ENCODE assay signal across 17 cellular contexts in the genomic region with DNA sequence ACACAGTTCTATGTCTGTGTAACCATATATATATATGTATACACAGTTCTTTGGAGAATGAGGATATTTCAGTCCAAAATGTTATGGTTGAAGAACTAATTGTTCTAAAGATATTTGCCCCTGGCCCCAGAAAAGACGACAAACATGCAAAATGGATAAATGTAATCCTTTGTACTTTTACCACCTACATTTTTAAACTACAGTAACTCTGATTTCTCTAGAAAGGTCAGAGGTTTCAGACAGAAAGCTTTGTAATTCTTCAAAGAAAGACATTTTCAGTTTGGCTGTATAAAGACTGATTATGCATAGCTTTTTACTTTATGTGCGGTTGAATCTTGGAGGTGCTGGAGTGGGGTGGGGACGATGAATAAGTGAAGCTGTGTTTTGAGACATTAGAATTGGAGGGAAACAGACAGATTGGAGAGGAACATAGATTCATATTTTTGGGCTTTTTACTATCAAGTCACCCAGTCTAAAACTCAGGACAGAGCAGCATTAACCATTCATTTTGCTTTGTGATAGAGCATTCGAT. TPM values are rescaled to one million over a fixed set of nuclear protein-coding genes. Genes with fewer than 3 reads are reported as not detected.
DNase-seq lines count a peak whose midpoint lies in the region; ATAC-seq and TF ChIP-seq lines count a peak whose summit lies in the region.
"Had no signal": no experiment of that assay in that cellular context is flagged by ENCODE, and none has a peak within 500 bp of the region (broad histone marks: within the 10 kb centered on the region; RNA-seq: fewer than 3 reads in every experiment).

No MANE protein-coding gene starts in this region.

- intact Hi-C loops in A673 (cut with micrococcal nuclease; ENCODE audit: unreplicated experiment), result no loop called here

- no peaks in the 10 kb centered on the region for H3K36me3 Mint-ChIP-seq in activated CD4-positive, alpha-beta T cell treated with anti-CD3 and anti-CD28 coated beads, Interleukin-2, amount 10 ng/mL, durations not matched to agents 7 days and 5 days (ENCODE audit: low read depth)
- H3K36me3 Mint-ChIP-seq in activated T-helper 17 cell treated with anti-CD3 and anti-CD28 coated beads, Interleukin-2, amount 50 U/mL, for 72 hours (ENCODE audit: low read depth), result no peaks in the 10 kb centered on the region
- H3K36me3 Mint-ChIP-seq in mesothelial cell of epicardium, result peaks cover 2% of the 10 kb centered on the region

- H3K4me1 ChIP-seq in A673 (ENCODE audit: insufficient read depth, low read length, poor library complexity, severe bottlenecking), result peaks cover 66% of the 10 kb centered on the region
- H3K4me1 ChIP-seq: BLaER1 treated with 17β-estradiol and CSF1 and Interleukin-3, amounts not matched to agents 10 nM and 100 nM had no signal

- H3K27me3 ChIP-seq in A673 (replicated peaks; ENCODE audit: insufficient read depth, low read depth, low read length, poor library complexity), result no peaks in the 10 kb centered on the region

- CTCF ChIA-PET in activated CD4-positive, alpha-beta T cell treated with anti-CD3 and anti-CD28 coated beads, Interleukin-2, amount 10 ng/mL, durations not matched to agents 7 days and 5 days (lab: Charles Lee), result interaction anchor here (0.8 kb wide), 1 partner anchor 49 kb away, joined by 3 read pairs; no protein-coding TSS in a partner anchor
- CTCF ChIA-PET in A673 (lab: Charles Lee), result no interaction called here

- TF ChIP-seq CTCF in A673 (conservative IDR thresholded peaks at IDR 0.05; ENCODE audit: low read depth, low read length), result no peak
- no peak for TF ChIP-seq CTCF in mesothelial cell of epicardium (IDR thresholded peaks at IDR 0.05; ENCODE audit: unreplicated experiment)

- no peaks in the 10 kb centered on the region for H3K9me3 Mint-ChIP-seq in activated CD4-positive, alpha-beta T cell treated with anti-CD3 and anti-CD28 coated beads, Interleukin-2, amount 10 ng/mL, durations not matched to agents 7 days and 5 days
- H3K9me3 Mint-ChIP-seq in activated T-helper 17 cell treated with anti-CD3 and anti-CD28 coated beads, Interleukin-2, amount 50 U/mL, for 72 hours, result no peaks in the 10 kb centered on the region
- H3K9me3 Mint-ChIP-seq in mesothelial cell of epicardium, result no peaks in the 10 kb centered on the region
- H3K9me3 Mint-ChIP-seq: CD4-positive, alpha-beta T cell; GM23338 had no signal

- peak overlapping the region; percentile 5 for H3K27ac Mint-ChIP-seq in activated CD4-positive, alpha-beta T cell treated with anti-CD3 and anti-CD28 coated beads, Interleukin-2, amount 10 ng/mL, durations not matched to agents 7 days and 5 days
- no peak overlapping the region for H3K27ac Mint-ChIP-seq in activated T-helper 17 cell treated with anti-CD3 and anti-CD28 coated beads, Interleukin-2, amount 50 U/mL, for 72 hours
- H3K27ac Mint-ChIP-seq in mesothelial cell of epicardium, result peak overlapping the region; percentile 5
- H3K27ac Mint-ChIP-seq: CD4-positive, alpha-beta T cell; GM23338 had no signal

- peak; percentile 9 for ATAC-seq in activated T-helper 17 cell treated with anti-CD3 and anti-CD28 coated beads, Interleukin-2, amount 50 U/mL, for 72 hours (replicated peaks)
- no peak for ATAC-seq in HG02759 (IDR thresholded peaks at IDR 0.05; ENCODE audit: unreplicated experiment)
- ATAC-seq: GM23338 had no signal

- POLR2A ChIA-PET in activated CD4-positive, alpha-beta T cell treated with anti-CD3 and anti-CD28 coated beads, Interleukin-2, amount 10 ng/mL, durations not matched to agents 7 days and 5 days (lab: Charles Lee), result interaction anchor here (0.7 kb wide), 1 partner anchor 412 kb away, joined by 3 read pairs; no protein-coding TSS in a partner anchor
- POLR2A ChIA-PET in A673 (lab: Charles Lee; ENCODE audit: low non-redundant PET), result no interaction called here

- peak overlapping the region; percentile 16 for H3K27ac ChIP-seq in A673 (ENCODE audit: low read depth, low read length, poor library complexity, severe bottlenecking)
- H3K27ac ChIP-seq: BLaER1 treated with 17β-estradiol and CSF1 and Interleukin-3, amounts not matched to agents 10 nM and 100 nM had no signal

- H3K36me3 ChIP-seq in A673 (ENCODE audit: insufficient read depth, low read length, poor library complexity, severe bottlenecking), result no peaks in the 10 kb centered on the region
- H3K36me3 ChIP-seq: BLaER1 treated with 17β-estradiol and CSF1 and Interleukin-3, amounts not matched to agents 10 nM and 100 nM had no signal

- peaks cover 11% of the 10 kb centered on the region for H3K27me3 Mint-ChIP-seq in activated CD4-positive, alpha-beta T cell treated with anti-CD3 and anti-CD28 coated beads, Interleukin-2, amount 10 ng/mL, durations not matched to agents 7 days and 5 days
- peaks cover 3% of the 10 kb centered on the region for H3K27me3 Mint-ChIP-seq in activated T-helper 17 cell treated with anti-CD3 and anti-CD28 coated beads, Interleukin-2, amount 50 U/mL, for 72 hours
- no peaks in the 10 kb centered on the region for H3K27me3 Mint-ChIP-seq in mesothelial cell of epicardium (ENCODE audit: low read depth)
- H3K27me3 Mint-ChIP-seq: CD4-positive, alpha-beta T cell had no signal

- H3K4me3 Mint-ChIP-seq in activated CD4-positive, alpha-beta T cell treated with anti-CD3 and anti-CD28 coated beads, Interleukin-2, amount 10 ng/mL, durations not matched to agents 7 days and 5 days, result no peak overlapping the region
- H3K4me3 Mint-ChIP-seq in activated T-helper 17 cell treated with anti-CD3 and anti-CD28 coated beads, Interleukin-2, amount 50 U/mL, for 72 hours, result no peak overlapping the region
- no peak overlapping the region for H3K4me3 Mint-ChIP-seq in mesothelial cell of epicardium
- H3K4me3 Mint-ChIP-seq: CD4-positive, alpha-beta T cell; GM23338 had no signal

- BruUV-seq in A673 (replicated peaks; lab: Mats Ljungman, UMichigan), result no TSS peak

- H3K4me3 ChIP-seq in A673 (ENCODE audit: low read depth, low read length, poor library complexity, severe bottlenecking), result no peak overlapping the region
- H3K4me3 ChIP-seq: BLaER1 treated with 17β-estradiol and CSF1 and Interleukin-3, amounts not matched to agents 10 nM and 100 nM; GM23338 had no signal

- no peak for DNase-seq in activated CD4-positive, alpha-beta T cell treated with anti-CD3 and anti-CD28 coated beads, Interleukin-2, amount 10 ng/mL, durations not matched to agents 7 days and 5 days
- no peak for DNase-seq in activated CD4-positive, alpha-beta T cell treated with anti-CD3 and anti-CD28 coated beads for 4 hours
- DNase-seq in A673 (ENCODE audit: low spot score) (no peak), mesothelial cell of epicardium (ENCODE audit: low spot score in 2 of 2, unreplicated experiment in 2 of 2) (no peak)
- DNase-seq in activated CD8-positive, alpha-beta memory T cell treated with anti-CD3 and anti-CD28 coated beads, Interleukin-2, amount 50 U/mL, for 48 hours, result no peak
- DNase-seq: 8988T; ACHN; Calu3; CD4-positive, alpha-beta T cell; DMS153; DMS79 treated with DMSO at 0.1 percent for 48 hours; EL; H7 had no signal

- no peaks in the 10 kb centered on the region for H3K4me1 Mint-ChIP-seq in activated CD4-positive, alpha-beta T cell treated with anti-CD3 and anti-CD28 coated beads, Interleukin-2, amount 10 ng/mL, durations not matched to agents 7 days and 5 days
- H3K4me1 Mint-ChIP-seq in activated T-helper 17 cell treated with anti-CD3 and anti-CD28 coated beads, Interleukin-2, amount 50 U/mL, for 72 hours, result peaks cover 3% of the 10 kb centered on the region
- peaks cover 55% of the 10 kb centered on the region for H3K4me1 Mint-ChIP-seq in mesothelial cell of epicardium
- H3K4me1 Mint-ChIP-seq: GM23338 had no signal

- H3K9me3 ChIP-seq in A673 (ENCODE audit: low read depth, low read length, poor library complexity, severe bottlenecking), result no peaks in the 10 kb centered on the region
- H3K9me3 ChIP-seq: BLaER1 treated with 17β-estradiol and CSF1 and Interleukin-3, amounts not matched to agents 10 nM and 100 nM had no signal

RNA-seq across cellular contexts. Expression of a gene that starts 16.6 kb away (rescaled TPM):
- 1 to 10 TPM in 1 of 2 experiments, under 1 TPM in 1; 0.97 to 1.6 TPM for total RNA-seq in activated CD4-positive, alpha-beta T cell treated with anti-CD3 and anti-CD28 coated beads, Interleukin-2, amount 10 ng/mL, durations not matched to agents 7 days and 5 days
- 65.4 and 67.1 TPM in 2 replicates for total RNA-seq in A673 (2021)
- total RNA-seq in activated T-helper 17 cell treated with anti-CD3 and anti-CD28 coated beads, Interleukin-2, amount 50 U/mL, for 72 hours, result 1 to 10 TPM; 3.5 to 5.1 TPM
- total RNA-seq in mesothelial cell of epicardium, result 152 to 163 TPM (median 162 TPM) in 3 replicates

Comparison
In these comparisons a context has a peak if more than half of its experiments do, and no peak if none do; other contexts are left out.
1. RNA of a gene that starts 16.6 kb away (total RNA-seq): 152 to 163 TPM in mesothelial cell of epicardium and 65.4 to 67.1 TPM in A673; 3.5 to 5.1 TPM in activated T-helper 17 cell treated with anti-CD3 and anti-CD28 coated beads, Interleukin-2, amount 50 U/mL, for 72 hours and 0.97 to 1.6 TPM in activated CD4-positive, alpha-beta T cell treated with anti-CD3 and anti-CD28 coated beads, Interleukin-2, amount 10 ng/mL, durations not matched to agents 7 days and 5 days; every median in the first group is over 10 times any median in the second.